9 cellular contexts compared by ENCODE assay signal in genomic region chr3:161163297-161163696, GRCh38. TPM values are rescaled to one million over a fixed set of nuclear protein-coding genes. Genes with fewer than 3 reads are reported as not detected.
A peak's percentile ranks its signal among the peaks of the same experiment; 100 is the strongest.
DNase-seq lines count a peak whose midpoint lies in the region; ATAC-seq, FAIRE-seq and TF ChIP-seq lines count a peak whose summit lies in the region.
"Had no signal": no experiment of that assay in that cellular context is flagged by ENCODE, and none has a peak within 500 bp of the region (broad histone marks: within the 10 kb centered on the region; RNA-seq: fewer than 3 reads in every experiment).

No MANE protein-coding gene starts in this region.

- peak overlapping the region; percentile 93 for H3K27ac Mint-ChIP-seq in astrocyte (ENCODE audit: unreplicated experiment)
- H3K27ac Mint-ChIP-seq: activated naive CD8-positive, alpha-beta T cell treated with anti-CD3 and anti-CD28 coated beads, Interleukin-2, amount 10 ng/mL, durations not matched to agents 7 days and 5 days had no signal

- peak; percentile 26 for FAIRE-seq in astrocyte (lab: Jason Lieb, UNC)

- no peak overlapping the region for H3K9ac ChIP-seq in astrocyte (ENCODE audit: low read length)

- H3K36me3 Mint-ChIP-seq in astrocyte (ENCODE audit: low read depth, unreplicated experiment): peaks cover 5% of the 10 kb centered on the region

- H3K27ac ChIP-seq in astrocyte (ENCODE audit: low read depth, low read length) (peak overlapping the region; percentile 52), substantia nigra (ENCODE audit: low read depth, low read length, poor library complexity, severe bottlenecking) (no peak overlapping the region), uterus (no peak overlapping the region)

- DNase-seq in EH (ENCODE audit: low read depth): peak; percentile 93
- peak; percentile 98 for DNase-seq in M059J (ENCODE audit: low read depth)
- peak; percentile 99 for DNase-seq in astrocyte (ENCODE audit: low read depth)
- DNase-seq in kidney tubule cell (ENCODE audit: low spot score): peak; percentile 99
- DNase-seq in GM20000 (ENCODE audit: low spot score): no peak
- no peak for DNase-seq in substantia nigra (lab: John Stamatoyannopoulos, UW)
- no peak for DNase-seq in uterus
- DNase-seq: activated naive CD8-positive, alpha-beta T cell treated with anti-CD3 and anti-CD28 coated beads, Interleukin-2, amount 10 ng/mL, durations not matched to agents 7 days and 5 days had no signal

- H3K79me2 ChIP-seq in astrocyte (ENCODE audit: insufficient read depth, low read length): no peaks in the 10 kb centered on the region

- H3K4me1 ChIP-seq in astrocyte (ENCODE audit: insufficient read depth, low read length) (no peaks in the 10 kb centered on the region), uterus (no peaks in the 10 kb centered on the region)

- H2AFZ ChIP-seq in astrocyte (ENCODE audit: low read depth, low read length): no peak overlapping the region

- H3K27me3 ChIP-seq in astrocyte (ENCODE audit: insufficient read depth, low read length) (no peaks in the 10 kb centered on the region), uterus (no peaks in the 10 kb centered on the region)

- intact Hi-C loops in uterus (cut with DNase I; ENCODE audit: low total_unique reads): no loop called here

- H3K4me3 Mint-ChIP-seq in astrocyte (ENCODE audit: unreplicated experiment): no peak overlapping the region
- H3K4me3 Mint-ChIP-seq: activated naive CD8-positive, alpha-beta T cell treated with anti-CD3 and anti-CD28 coated beads, Interleukin-2, amount 10 ng/mL, durations not matched to agents 7 days and 5 days had no signal

- no peaks in the 10 kb centered on the region for H4K20me1 ChIP-seq in astrocyte (ENCODE audit: insufficient read depth, low read length)

- H3K4me2 ChIP-seq in astrocyte (ENCODE audit: low read length): peak overlapping the region; percentile 2

- no peak for TF ChIP-seq POLR2A in uterus (IDR thresholded peaks at IDR 0.05)

- H3K4me1 Mint-ChIP-seq in astrocyte (ENCODE audit: low read depth, unreplicated experiment): peaks cover 8% of the 10 kb centered on the region

- H3K36me3 ChIP-seq in astrocyte (ENCODE audit: insufficient read depth, low read length) (no peaks in the 10 kb centered on the region), uterus (no peaks in the 10 kb centered on the region)

- H3K4me3 ChIP-seq in astrocyte (ENCODE audit: insufficient read depth, low read depth, low read length) (no peak overlapping the region), uterus (no peak overlapping the region)

- ATAC-seq in HG02678 (IDR thresholded peaks at IDR 0.05; ENCODE audit: unreplicated experiment): no peak

- H3K9me3 Mint-ChIP-seq in astrocyte (ENCODE audit: unreplicated experiment): peaks cover 24% of the 10 kb centered on the region

- H3K9me3 ChIP-seq in astrocyte (ENCODE audit: insufficient read depth, low read depth, low read length) (peaks cover 19% of the 10 kb centered on the region), uterus (no peaks in the 10 kb centered on the region)

- no peaks in the 10 kb centered on the region for H3K27me3 Mint-ChIP-seq in astrocyte (ENCODE audit: low read depth, unreplicated experiment)

- no peak for TF ChIP-seq CTCF in astrocyte (IDR thresholded peaks at IDR 0.05; ENCODE audit: insufficient read depth, low read depth, low read length)
- TF ChIP-seq CTCF in GM20000 (IDR thresholded peaks at IDR 0.05; ENCODE audit: extremely low read depth, missing control alignments): no peak
- no peak for TF ChIP-seq CTCF in uterus (IDR thresholded peaks at IDR 0.05)

RNA-seq across cellular contexts. Expression of gene NMD3, which starts 57.8 kb away (rescaled TPM):
- 43.6 and 64.4 TPM in 2 replicates for total RNA-seq in M059J (2014; rRNA removed; shearing (Covaris generic))
- total RNA-seq in astrocyte (77.6 and 87.3 TPM in 2 replicates), uterus (100 to 1,000 TPM in 1 of 4 donors, 10 to 100 TPM in 3; 13.8 to 141 (median 62.4) TPM)

RNA-seq across cellular contexts. Expression of gene B3GALNT1, which starts 58.1 kb away (rescaled TPM):
- total RNA-seq in M059J (2014; rRNA removed; shearing (Covaris generic)): 52.8 and 55.3 TPM in 2 replicates
- total RNA-seq in astrocyte (11.1 and 12.8 TPM in 2 replicates), uterus (10 to 100 TPM in 3 of 4 donors, under 1 TPM in 1; 0.77 to 85.1 (median 14.8) TPM)

Comparison
In these comparisons a context has a peak if more than half of its experiments do, and no peak if none do; other contexts are left out.
1. DNase-seq: peak in EH (single experiment), M059J (single experiment), astrocyte (single experiment) and kidney tubule cell (single experiment); none in GM20000 (single experiment), substantia nigra (0 of 49) and uterus (0 of 2).